Comparison of ENCODE assay signal across 19 cellular contexts in genomic region chr6:168939771-168940170, GRCh38.
DNase-seq lines count a peak whose midpoint lies in the region; ATAC-seq and TF ChIP-seq lines count a peak whose summit lies in the region.
"Had no signal": no experiment of that assay in that cellular context is flagged by ENCODE, and none has a peak within 500 bp of the region (broad histone marks: within the 10 kb centered on the region; RNA-seq: fewer than 3 reads in every experiment).

No MANE protein-coding gene starts in this region.

- H3F3A ChIP-seq in MM.1S (ENCODE audit: insufficient read depth, low read length), result no peaks in the 10 kb centered on the region

- H3K4me3 ChIP-seq in rectal smooth muscle tissue (ENCODE audit: low read length) (peak overlapping the region; percentile 25), vagina (no peak overlapping the region), MM.1S (ENCODE audit: low read length) (no peak overlapping the region)
- H3K4me3 ChIP-seq: A549, PC-9 had no signal

- H3K4me1 ChIP-seq in rectal smooth muscle tissue (ENCODE audit: control insufficient read depth, insufficient read depth, low read length) (peaks cover 18% of the 10 kb centered on the region), vagina (peaks cover 15% of the 10 kb centered on the region), MM.1S (ENCODE audit: low read length) (no peaks in the 10 kb centered on the region)
- H3K4me1 ChIP-seq: A549, BE2C had no signal

- no peaks in the 10 kb centered on the region for H3K79me2 ChIP-seq in MM.1S (ENCODE audit: low read length)

- no peaks in the 10 kb centered on the region for H3K9me2 ChIP-seq in MM.1S (replicated peaks; ENCODE audit: insufficient read depth, low read length)

- peak; percentile 36 for DNase-seq in LHCN-M2 (ENCODE audit: low read depth)
- peak; percentile 40 for DNase-seq in fibroblast of peridontal ligament (ENCODE audit: extremely low read depth)
- DNase-seq in vagina (ENCODE audit: extremely low spot score in 2 of 2), result no peak
- DNase-seq in MM.1S, result no peak
- DNase-seq in SW 1271 (lab: John Stamatoyannopoulos, UW), result no peak
- DNase-seq: BE2C, DMS53, GF-D8, NCI-H1092 treated with DMSO at 0.1 percent for 48 hours, NCI-H1436 treated with DMSO at 0.1 percent for 48 hours, NCI-H1930, NCI-H2227 treated with DMSO at 0.1 percent for 48 hours, NCI-H510A, PC-9, SIG-M5 had no signal

- H3K9ac ChIP-seq in rectal smooth muscle tissue (ENCODE audit: low read length) (no peak overlapping the region), MM.1S (ENCODE audit: low read length) (no peak overlapping the region)

- no peaks in the 10 kb centered on the region for H3K9me3 ChIP-seq in vagina
- no peaks in the 10 kb centered on the region for H3K9me3 ChIP-seq in MM.1S (replicated peaks; ENCODE audit: insufficient read depth, low read length)
- H3K9me3 ChIP-seq: A549, BE2C had no signal

- no peak for ATAC-seq in HG02852 (IDR thresholded peaks at IDR 0.05; ENCODE audit: unreplicated experiment)
- ATAC-seq: A549, SK-N-SH treated with all-trans-retinoic acid at 6 μM for 48 hours had no signal

- no peak overlapping the region for H2AFZ ChIP-seq in MM.1S (ENCODE audit: low read length)
- H2AFZ ChIP-seq: PC-9 had no signal

- no peaks in the 10 kb centered on the region for H3K27me3 ChIP-seq in rectal smooth muscle tissue (ENCODE audit: control insufficient read depth, insufficient read depth, low read length)
- H3K27me3 ChIP-seq in vagina, result no peaks in the 10 kb centered on the region
- no peaks in the 10 kb centered on the region for H3K27me3 ChIP-seq in MM.1S (replicated peaks; ENCODE audit: insufficient read depth, low read length)

- no peak overlapping the region for H3K4me2 ChIP-seq in MM.1S (ENCODE audit: low read depth, low read length)
- H3K4me2 ChIP-seq: A549, PC-9 had no signal

- TF ChIP-seq POLR2A in vagina (IDR thresholded peaks at IDR 0.05), result no peak

- TF ChIP-seq CTCF in vagina (IDR thresholded peaks at IDR 0.05) (no peak), MM.1S (IDR thresholded peaks at IDR 0.05; ENCODE audit: low read length) (no peak)

- no peak overlapping the region for H3K27ac ChIP-seq in rectal smooth muscle tissue (ENCODE audit: low read depth, low read length)
- H3K27ac ChIP-seq in vagina, result peak overlapping the region; percentile 71
- H3K27ac ChIP-seq in MM.1S (ENCODE audit: low read length), result no peak overlapping the region
- H3K27ac ChIP-seq: A549, PC-9 had no signal

- intact Hi-C loops in vagina (cut with DNase I), result no loop called here

- no peaks in the 10 kb centered on the region for H3K36me3 ChIP-seq in rectal smooth muscle tissue (ENCODE audit: control insufficient read depth, insufficient read depth, low read length)
- H3K36me3 ChIP-seq in vagina, result no peaks in the 10 kb centered on the region
- no peaks in the 10 kb centered on the region for H3K36me3 ChIP-seq in MM.1S (replicated peaks; ENCODE audit: insufficient read depth, low read length)
- H3K36me3 ChIP-seq: BE2C had no signal

- no peaks in the 10 kb centered on the region for H4K20me1 ChIP-seq in MM.1S (ENCODE audit: insufficient read depth, low read length)

Comparison
In these comparisons a context has a peak if more than half of its experiments do, and no peak if none do; other contexts are left out.
1. DNase-seq: peak in LHCN-M2 (single experiment) and fibroblast of peridontal ligament (single experiment); none in vagina (0 of 2), MM.1S (single experiment) and SW 1271 (0 of 2).